Comparison of ENCODE assay signal across 1 cellular context in genomic region chr13:114234645-114235421, GRCh38.
TF ChIP-seq lines count a peak whose summit lies in the region.

Gene CDC16 (plus strand): TSS chr13:114234897. CDS start chr13:114235085, 188 bp downstream.

TF ChIP-seq in K562, 482 proteins besides CTCF, POLR2A, EP300 and RAD21 (continued from another document and continues in another):
- TF ChIP-seq TFAP4 (CRISPR knock-in tag; IDR thresholded peaks at IDR 0.05; ENCODE audit: borderline replicate concordance) (peak; percentile 83), GABPB1 (CRISPR knock-in tag; IDR thresholded peaks at IDR 0.05) (peak; percentile 94), JUND (IDR thresholded peaks at IDR 0.05; ENCODE audit: borderline replicate concordance, low read depth, low read length) (0 out of 2 replicates have a peak, but pooled peaks have one; percentile 30), JUND (tag; IDR thresholded peaks at IDR 0.05; ENCODE audit: borderline replicate concordance, low read depth, low read length) (no peak; the same call in 2 of the 3 replicates), FOXM1 (IDR thresholded peaks at IDR 0.05; ENCODE audit: low read depth) (peak; percentile 38; the same call in 1 of the 2 replicates), FOXM1 (CRISPR knock-in tag; IDR thresholded peaks at IDR 0.05; ENCODE audit: low read depth) (no peak), CHAMP1 (IDR thresholded peaks at IDR 0.05) (peak; percentile 86; the same call in 1 of the 2 replicates), SAFB (IDR thresholded peaks at IDR 0.05; ENCODE audit: borderline replicate concordance, low read depth, low read length) (0 out of 2 replicates have a peak, but pooled peaks have one; percentile 23), PHF20 (IDR thresholded peaks at IDR 0.05; ENCODE audit: partially characterized antibody) (peak; percentile 50), SMARCC2 (IDR thresholded peaks at IDR 0.05; ENCODE audit: low read depth) (no peak), GTF2E2 (tag; IDR thresholded peaks at IDR 0.05) (peak; percentile 81), MCM7 (IDR thresholded peaks at IDR 0.05) (no peak), ESRRA (IDR thresholded peaks at IDR 0.05; ENCODE audit: borderline replicate concordance, low read depth) (no peak), ETV1 (tag; conservative IDR thresholded peaks at IDR 0.05; ENCODE audit: low read depth) (0 out of 2 replicates have a peak, but pooled peaks have one; percentile 11), ELF1 (tag; IDR thresholded peaks at IDR 0.05) (peak; percentile 45), E2F1 (CRISPR knock-in tag; IDR thresholded peaks at IDR 0.05) (peak; percentile 91), NONO (IDR thresholded peaks at IDR 0.05; ENCODE audit: low read depth in 2 of 2, low read length in 1 of 2) (peak in 1 of 2 experiments; percentile 53; a peak in 1 of 4 replicates), TEAD4 (IDR thresholded peaks at IDR 0.05; ENCODE audit: low read length) (no peak), TEAD4 (CRISPR knock-in tag; IDR thresholded peaks at IDR 0.05; ENCODE audit: borderline replicate concordance) (peak; percentile 32; the same call in 1 of the 2 replicates), ZNF384 (IDR thresholded peaks at IDR 0.05; ENCODE audit: low read depth, low read length) (no peak), RNF2 (IDR thresholded peaks at IDR 0.05) (peak; percentile 72), ZC3H11A (IDR thresholded peaks at IDR 0.05; ENCODE audit: low read depth, low read length) (peak; percentile 84; the same call in 1 of the 2 replicates), ZNF589 (CRISPR knock-in tag; IDR thresholded peaks at IDR 0.05; ENCODE audit: low read depth) (peak; percentile 87), ZNF12 (CRISPR knock-in tag; IDR thresholded peaks at IDR 0.05) (peak; percentile 26; the same call in 1 of the 2 replicates), ZC3H8 (IDR thresholded peaks at IDR 0.05) (no peak), CSDE1 (IDR thresholded peaks at IDR 0.05) (peak in 1 of 2 experiments; percentile 29; a peak in 1 of 4 replicates), RB1 (IDR thresholded peaks at IDR 0.05; ENCODE audit: low read depth) (peak; percentile 44; the same call in 1 of the 2 replicates), RBFOX2 (IDR thresholded peaks at IDR 0.05; ENCODE audit: low read depth, low read length) (peak; percentile 82), SMAD4 (CRISPR knock-in tag; conservative IDR thresholded peaks at IDR 0.05) (peak; percentile 68), TAF1 (IDR thresholded peaks at IDR 0.05; ENCODE audit: control insufficient read depth, extremely low read depth, insufficient read depth, low read length, severe bottlenecking) (peak; percentile 46), UBTF (IDR thresholded peaks at IDR 0.05; ENCODE audit: borderline replicate concordance in 1 of 2, low read depth in 2 of 2, low read length in 2 of 2) (no peak), ZKSCAN3 (CRISPR knock-in tag; IDR thresholded peaks at IDR 0.05) (no peak), ATF6 (CRISPR knock-in tag; IDR thresholded peaks at IDR 0.05) (no peak), ZNF431 (CRISPR knock-in tag; IDR thresholded peaks at IDR 0.05) (peak; percentile 86), ZNF398 (CRISPR knock-in tag; IDR thresholded peaks at IDR 0.05) (no peak), ZBTB40 (IDR thresholded peaks at IDR 0.05) (peak; percentile 96), ZBTB40 (CRISPR knock-in tag; IDR thresholded peaks at IDR 0.05) (peak; percentile 72), POLR2AphosphoS5 (IDR thresholded peaks at IDR 0.05; ENCODE audit: control insufficient read depth, insufficient read depth, low read depth, low read length) (0 out of 2 replicates have a peak, but pooled peaks have one; percentile 30), CC2D1A (IDR thresholded peaks at IDR 0.05) (peak; percentile 42; the same call in 1 of the 2 replicates), DIDO1 (tag; IDR thresholded peaks at IDR 0.05; ENCODE audit: low read depth) (0 out of 2 replicates have a peak, but pooled peaks have one; percentile 37), FOXK1 (CRISPR knock-in tag; IDR thresholded peaks at IDR 0.05; ENCODE audit: borderline replicate concordance) (no peak), MCM5 (IDR thresholded peaks at IDR 0.05; ENCODE audit: low read depth) (no peak)
